Comparison of ENCODE assay signal across 8 cellular contexts in the genomic region with DNA sequence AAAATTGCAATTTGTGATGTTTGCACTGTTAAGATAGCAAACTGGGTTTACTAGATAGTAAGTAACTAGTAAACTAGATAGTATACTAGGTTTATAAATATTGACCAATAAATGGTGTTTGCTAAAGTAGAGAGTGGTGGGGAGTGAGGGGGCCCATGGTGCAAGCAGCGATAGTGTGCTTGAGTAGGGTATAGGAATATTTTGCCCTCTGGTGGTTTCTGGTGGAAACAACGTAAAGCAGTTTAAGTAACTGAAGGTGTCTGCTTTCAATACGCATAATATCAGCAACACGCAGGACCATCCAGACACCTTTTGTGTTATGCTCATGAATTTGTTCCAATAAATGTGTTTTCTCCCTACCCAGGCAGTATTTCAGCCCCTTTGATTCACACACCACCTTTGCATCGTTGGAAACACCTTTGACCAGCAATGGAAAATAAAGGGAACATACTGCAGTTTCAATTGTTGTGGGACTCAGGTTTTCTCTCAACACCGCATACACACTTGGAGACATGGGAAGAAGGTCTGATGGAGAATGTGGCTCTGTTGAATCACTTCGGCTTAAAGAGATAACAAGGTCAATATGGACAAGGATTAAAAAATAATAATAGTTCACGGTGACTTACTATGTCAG. TPM values are rescaled to one million over a fixed set of nuclear protein-coding genes. Genes with fewer than 3 reads are reported as not detected.
DNase-seq lines count a peak whose midpoint lies in the region; ATAC-seq and TF ChIP-seq lines count a peak whose summit lies in the region.

No MANE protein-coding gene starts in this region.

- no peak overlapping the region for H3K4me3 ChIP-seq in gastrocnemius medialis

- POLR2A ChIA-PET in activated CD8-positive, alpha-beta T cell treated with anti-CD3 and anti-CD28 coated beads for 36 hours (lab: Charles Lee): interaction anchor here (0.9 to 8.7 kb wide), 2 partner anchors 8 to 18 kb away, joined by 5 to 178 read pairs; a partner anchor contains a TSS

- H3K4me1 ChIP-seq in gastrocnemius medialis: no peaks in the 10 kb centered on the region

- TF ChIP-seq POLR2A in gastrocnemius medialis (IDR thresholded peaks at IDR 0.05): no peak

- intact Hi-C loops in activated CD8-positive, alpha-beta T cell treated with anti-CD3 and anti-CD28 coated beads for 36 hours (cut with micrococcal nuclease): no loop called here
- intact Hi-C loops in gastrocnemius medialis (cut with DNase I; ENCODE audit: low total_unique reads): loop anchor here (5.0 kb wide), 1 partner anchor 248 kb away; no protein-coding TSS in a partner anchor

- H3K27me3 Mint-ChIP-seq in activated CD8-positive, alpha-beta T cell treated with anti-CD3 and anti-CD28 coated beads for 36 hours: no peaks in the 10 kb centered on the region

- H3K36me3 Mint-ChIP-seq in activated CD8-positive, alpha-beta T cell treated with anti-CD3 and anti-CD28 coated beads for 36 hours (ENCODE audit: low read depth): peaks cover 49% of the 10 kb centered on the region

- no peaks in the 10 kb centered on the region for H3K36me3 ChIP-seq in gastrocnemius medialis

- TF ChIP-seq CTCF in activated CD8-positive, alpha-beta T cell treated with anti-CD3 and anti-CD28 coated beads for 36 hours (IDR thresholded peaks at IDR 0.05): peak; percentile 73
- TF ChIP-seq CTCF in gastrocnemius medialis (IDR thresholded peaks at IDR 0.05 in 4 of 5, conservative IDR thresholded peaks at IDR 0.05 in 1 of 5): peak; percentile 35 to 62 (median 50)

- H3K9me3 Mint-ChIP-seq in activated CD8-positive, alpha-beta T cell treated with anti-CD3 and anti-CD28 coated beads for 36 hours: no peaks in the 10 kb centered on the region

- H3K9me3 ChIP-seq in gastrocnemius medialis: no peaks in the 10 kb centered on the region

- in situ Hi-C loops in gastrocnemius medialis (cut with MboI; ENCODE audit: low sequenced_read_pairs in 4 of 4): no loop called here

- H3K27me3 ChIP-seq in gastrocnemius medialis: no peaks in the 10 kb centered on the region

- H3K4me3 Mint-ChIP-seq in activated CD8-positive, alpha-beta T cell treated with anti-CD3 and anti-CD28 coated beads for 36 hours: no peak overlapping the region

- H3K27ac Mint-ChIP-seq in activated CD8-positive, alpha-beta T cell treated with anti-CD3 and anti-CD28 coated beads for 36 hours: peak overlapping the region; percentile 66

- peaks cover 45% of the 10 kb centered on the region for H3K4me1 Mint-ChIP-seq in activated CD8-positive, alpha-beta T cell treated with anti-CD3 and anti-CD28 coated beads for 36 hours (ENCODE audit: low read depth)

- H3K27ac ChIP-seq in gastrocnemius medialis: no peak overlapping the region

- DNase-seq in DMS114 treated with DMSO at 0.1 percent for 48 hours (lab: John Stamatoyannopoulos, UW; ENCODE audit: unreplicated experiment) (peak; percentile 51), NCI-H2081 treated with DMSO at 0.1 percent for 48 hours (lab: John Stamatoyannopoulos, UW) (peak; percentile 37), glomerular visceral epithelial cell (ENCODE audit: extremely low spot score) (peak; percentile 69), gastrocnemius medialis (no peak), cerebellar nuclear complex (lab: John Stamatoyannopoulos, UW) (no peak)
- peak; percentile 59 for DNase-seq in activated CD8-positive, alpha-beta T cell treated with anti-CD3 and anti-CD28 coated beads for 36 hours

- CTCF ChIA-PET in activated CD8-positive, alpha-beta T cell treated with anti-CD3 and anti-CD28 coated beads for 36 hours (lab: Charles Lee): interaction anchor here (1.0 to 2.4 kb wide), 8 partner anchors 11 to 249 kb away, joined by 3 to 12 read pairs (median 6); no protein-coding TSS in a partner anchor

- ATAC-seq in GM18870 (IDR thresholded peaks at IDR 0.05; ENCODE audit: unreplicated experiment): peak; percentile 94
- ATAC-seq in HG03039 (IDR thresholded peaks at IDR 0.05; ENCODE audit: unreplicated experiment): peak; percentile 88
- ATAC-seq in activated CD8-positive, alpha-beta T cell treated with anti-CD3 and anti-CD28 coated beads for 36 hours: peak; percentile 78
- peak in 1 of 2 donors; percentile 85 for ATAC-seq in gastrocnemius medialis

RNA-seq across cellular contexts. Expression of a gene that starts 16.7 kb away (rescaled TPM):
- total RNA-seq in activated CD8-positive, alpha-beta T cell treated with anti-CD3 and anti-CD28 coated beads for 36 hours: 100 to 1,000 TPM; 293 to 311 TPM
- 10 to 100 TPM; 23.0 to 36.9 (median 28.6) TPM for total RNA-seq in gastrocnemius medialis

Comparison
In these comparisons a context has a peak if more than half of its experiments do, and no peak if none do; other contexts are left out.
1. DNase-seq: peak in DMS114 treated with DMSO at 0.1 percent for 48 hours (single experiment), NCI-H2081 treated with DMSO at 0.1 percent for 48 hours (single experiment), activated CD8-positive, alpha-beta T cell treated with anti-CD3 and anti-CD28 coated beads for 36 hours (single experiment) and glomerular visceral epithelial cell (single experiment); none in gastrocnemius medialis (0 of 2) and cerebellar nuclear complex (0 of 2).
2. RNA of a gene that starts 16.7 kb away (total RNA-seq): 293 to 311 TPM in activated CD8-positive, alpha-beta T cell treated with anti-CD3 and anti-CD28 coated beads for 36 hours; 23.0 to 36.9 TPM in gastrocnemius medialis; every median in the first group is over 4 times any median in the second.